In the genomic region with DNA sequence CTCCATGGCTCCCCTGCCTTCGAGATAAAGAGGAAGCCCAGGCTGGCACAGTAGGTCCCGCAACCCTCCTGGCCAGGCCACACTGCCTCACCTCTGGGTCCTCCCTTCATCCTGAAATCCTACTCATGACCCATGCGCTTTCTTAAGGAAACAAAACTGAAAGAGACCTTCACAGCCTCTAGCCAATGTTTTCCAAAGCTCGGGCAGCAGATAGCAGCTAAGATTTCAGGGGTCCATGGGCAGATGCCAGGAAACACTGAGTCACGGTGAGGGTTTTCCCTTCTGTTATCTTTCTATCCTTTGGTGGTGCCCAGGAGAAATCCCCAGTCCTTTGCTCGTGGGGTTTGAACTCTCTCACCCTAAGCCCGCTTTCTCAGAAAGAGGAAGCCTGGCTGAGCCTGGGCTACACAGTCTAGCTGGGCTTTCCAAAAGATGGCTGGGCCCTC, we compare ENCODE assay signal across 1 cellular context.
TF ChIP-seq lines count a peak whose summit lies in the region.

No MANE protein-coding gene starts in this region.

TF ChIP-seq in WTC11, 78 proteins besides CTCF, POLR2A, EP300 and RAD21 (continued from another document):
- TF ChIP-seq E2F1 (CRISPR knock-in tag; IDR thresholded peaks at IDR 0.05) (no peak), NFYB (CRISPR knock-in tag; conservative IDR thresholded peaks at IDR 0.05; ENCODE audit: low read depth) (no peak), CREB1 (CRISPR knock-in tag; IDR thresholded peaks at IDR 0.05) (no peak), ZNF317 (CRISPR knock-in tag; IDR thresholded peaks at IDR 0.05; ENCODE audit: borderline replicate concordance, low read depth) (no peak), ZNF416 (CRISPR knock-in tag; IDR thresholded peaks at IDR 0.05) (no peak), ZNF512 (CRISPR knock-in tag; IDR thresholded peaks at IDR 0.05; ENCODE audit: borderline replicate concordance) (no peak)
TF ChIP-seq in WTC11: peak in this region for 0.
